ENCODE assay signal across 9 cellular contexts in genomic region chrX:140766024-140766611, GRCh38. TPM values are rescaled to one million over a fixed set of nuclear protein-coding genes. Genes with fewer than 3 reads are reported as not detected.
DNase-seq lines count a peak whose midpoint lies in the region; ATAC-seq lines count a peak whose summit lies in the region.
"Had no signal": no experiment of that assay in that cellular context is flagged by ENCODE, and none has a peak within 500 bp of the region (broad histone marks: within the 10 kb centered on the region; RNA-seq: fewer than 3 reads in every experiment).

No MANE protein-coding gene starts in this region.

- H3K9ac ChIP-seq in adipocyte (ENCODE audit: low read length) = peak overlapping the region; percentile 98

- in situ Hi-C loops in Caki2 (cut with HindIII; ENCODE audit: low pct_unique_long_range_greater_than_20kb, low sequenced_read_pairs) = no loop called here

- no peaks in the 10 kb centered on the region for H3K9me3 ChIP-seq in adipocyte (ENCODE audit: control insufficient read depth, low read length)

- peaks cover 15% of the 10 kb centered on the region for H3K4me1 ChIP-seq in adipocyte (ENCODE audit: control insufficient read depth, insufficient read depth, low read length)

- intact Hi-C loops in sciatic nerve (cut with DNase I) = no loop called here

- H3K36me3 ChIP-seq in adipocyte (ENCODE audit: control insufficient read depth, insufficient read depth, low read length, severe bottlenecking) = peaks cover 8% of the 10 kb centered on the region

- ATAC-seq in GM21723 (IDR thresholded peaks at IDR 0.05; ENCODE audit: unreplicated experiment) = peak; percentile 58
- ATAC-seq in sciatic nerve = peak; percentile 58
- no peak for ATAC-seq in GM18520 (IDR thresholded peaks at IDR 0.05; ENCODE audit: unreplicated experiment)
- ATAC-seq in GM21825 (IDR thresholded peaks at IDR 0.05; ENCODE audit: unreplicated experiment) = no peak

- DNase-seq in Caki2 (ENCODE audit: low read depth) (peak; percentile 61), NCI-H774 (lab: John Stamatoyannopoulos, UW) (peak; percentile 2), adipocyte (ENCODE audit: low read depth) (peak; percentile 88), hippocampal formation (lab: John Stamatoyannopoulos, UW) (peak; percentile 24 to 41), sciatic nerve (ENCODE audit: low spot score) (peak; percentile 67)

- H3K4me3 ChIP-seq in adipocyte (ENCODE audit: low read length) = peak overlapping the region; percentile 89

- H3K27me3 ChIP-seq in adipocyte (replicated peaks; ENCODE audit: control insufficient read depth, insufficient read depth, low read length) = no peaks in the 10 kb centered on the region

RNA-seq across cellular contexts. Expression of gene LINC00632, which starts 56.6 kb away (rescaled TPM):
- 26.1 and 31.3 TPM in 2 replicates for total RNA-seq in Caki2 (2014; rRNA removed; shearing (Covaris generic); ENCODE audit: low replicate concordance)
- total RNA-seq in sciatic nerve = 1,334 TPM
- total RNA-seq: activated CD8-positive, alpha-beta memory T cell treated with anti-CD3 and anti-CD28 coated beads for 36 hours had no signal

Comparison
In these comparisons a context has a peak if more than half of its experiments do, and no peak if none do; other contexts are left out.
1. DNase-seq: peak in every context shown above with its lines; median percentile 88 in adipocyte; 67 in sciatic nerve; 61 in Caki2; 32 in hippocampal formation; 2 in NCI-H774.
2. ATAC-seq: peak in GM21723 (single experiment) and sciatic nerve (single experiment); none in GM18520 (single experiment) and GM21825 (single experiment).
3. RNA of gene LINC00632, which starts 56.6 kb away (total RNA-seq): 1,334 TPM in sciatic nerve (single experiment); 26.1 to 31.3 TPM in Caki2; every median in the first group is over 10 times any median in the second.